7 cellular contexts compared by ENCODE assay signal in the genomic region with DNA sequence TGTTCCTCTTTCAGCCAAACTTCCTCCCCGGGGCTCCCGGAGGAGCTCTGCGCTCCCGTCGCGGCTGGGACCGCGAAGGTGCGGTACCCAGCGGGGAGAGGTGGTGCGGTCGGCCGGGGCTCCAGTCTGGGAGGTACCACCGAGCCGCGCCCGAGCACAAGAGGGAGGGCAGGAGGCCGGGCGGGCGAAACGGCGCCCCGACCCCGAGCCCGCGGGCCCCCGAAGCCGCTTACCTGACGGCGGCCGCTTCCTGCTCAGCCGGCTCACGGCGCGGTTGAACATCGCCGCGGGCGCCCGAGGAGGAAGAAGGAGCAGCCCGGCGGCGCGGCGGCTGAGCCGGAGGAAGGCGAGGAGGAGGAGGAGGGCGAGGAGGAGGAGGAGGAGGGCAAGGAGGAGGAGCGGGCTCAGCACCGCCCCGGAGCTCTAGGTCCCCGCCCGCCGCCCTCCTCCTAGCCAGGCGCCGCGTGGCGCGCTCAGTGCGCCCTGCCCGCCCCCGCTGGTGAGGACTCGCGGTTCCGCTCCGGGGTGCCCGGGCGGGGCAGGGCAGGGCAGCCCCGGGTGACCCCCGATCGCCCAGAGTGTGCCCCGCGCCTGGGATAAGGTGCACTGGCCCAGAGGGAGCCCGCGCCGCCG. TPM values are rescaled to one million over a fixed set of nuclear protein-coding genes. Genes with fewer than 3 reads are reported as not detected.
DNase-seq lines count a peak whose midpoint lies in the region; ATAC-seq and TF ChIP-seq lines count a peak whose summit lies in the region.

Gene RGS10, minus strand, starts transcription at position 363 of the 633 bp plus-strand sequence. Its CDS starts 81 bp downstream, at position 282.

- peak within 1 kb of the TSS; percentile 31 for H3K4me3 ChIP-seq in mucosa of descending colon

- H3K4me3 Mint-ChIP-seq in activated CD4-positive, alpha-beta memory T cell treated with anti-CD3 and anti-CD28 coated beads for 36 hours, result peak within 1 kb of the TSS; percentile 81

- no peaks in the 10 kb centered on the region for H3K27me3 Mint-ChIP-seq in activated CD4-positive, alpha-beta memory T cell treated with anti-CD3 and anti-CD28 coated beads for 36 hours

- H3K36me3 Mint-ChIP-seq in activated CD4-positive, alpha-beta memory T cell treated with anti-CD3 and anti-CD28 coated beads for 36 hours, result peaks cover 6% of the 10 kb centered on the region

- in situ Hi-C loops in endometrial microvascular endothelial cells (cut with HindIII; ENCODE audit: inconsistent ontology term, low pct_unique_long_range_greater_than_20kb, low sequenced_read_pairs), result no loop called here

- H3K4me1 Mint-ChIP-seq in activated CD4-positive, alpha-beta memory T cell treated with anti-CD3 and anti-CD28 coated beads for 36 hours (ENCODE audit: low read depth), result peaks cover 41% of the 10 kb centered on the region

- CTCF ChIA-PET in activated CD4-positive, alpha-beta memory T cell treated with anti-CD3 and anti-CD28 coated beads for 36 hours (lab: Charles Lee), result interaction anchor here (0.7 to 2.8 kb wide), 15 partner anchors 15 to 378 kb away, joined by 3 to 26 read pairs (median 5); partner anchors contain the start of gene GRK5

- DNase-seq in NCI-H510A (lab: John Stamatoyannopoulos, UW), result peak; percentile 69
- peak; percentile 89 for DNase-seq in activated CD4-positive, alpha-beta memory T cell treated with anti-CD3 and anti-CD28 coated beads for 36 hours
- peak; percentile 87 to 92 (median 91) for DNase-seq in mucosa of descending colon
- peak; percentile 59 to 66 for DNase-seq in stimulated activated CD8-positive, alpha-beta memory T cell treated with anti-CD3 and anti-CD28 coated beads, Interleukin-4, amount 100 ng/mL, for 1 hour (ENCODE audit: low read depth in 2 of 2, low spot score in 1 of 2)

- peaks cover 11% of the 10 kb centered on the region for H3K4me1 ChIP-seq in mucosa of descending colon (ENCODE audit: low read depth)

- peak within 1 kb of the TSS; percentile 87 for H3K27ac Mint-ChIP-seq in activated CD4-positive, alpha-beta memory T cell treated with anti-CD3 and anti-CD28 coated beads for 36 hours

- no peaks in the 10 kb centered on the region for H3K9me3 ChIP-seq in mucosa of descending colon

- POLR2A ChIA-PET in activated CD4-positive, alpha-beta memory T cell treated with anti-CD3 and anti-CD28 coated beads for 36 hours (lab: Charles Lee), result interaction anchor here (0.6 to 2.9 kb wide), 14 partner anchors 15 to 787 kb away, joined by 3 to 20 read pairs (median 4); partner anchors contain the start of genes BAG3, CACUL1, GRK5 and INPP5F

- intact Hi-C loops in activated CD4-positive, alpha-beta memory T cell treated with anti-CD3 and anti-CD28 coated beads for 36 hours (cut with micrococcal nuclease), result loop anchor here (1.0 to 5.0 kb wide), 7 partner anchors 34 to 790 kb away; partner anchors contain the start of genes CACUL1, INPP5F and PRDX3
- intact Hi-C loops in mucosa of descending colon (cut with DNase I, micrococcal nuclease), result no loop called here

- H3K9me3 Mint-ChIP-seq in activated CD4-positive, alpha-beta memory T cell treated with anti-CD3 and anti-CD28 coated beads for 36 hours, result no peaks in the 10 kb centered on the region

- ATAC-seq in GM18519 (IDR thresholded peaks at IDR 0.05; ENCODE audit: low FRiP score, unreplicated experiment), result peak; percentile 48
- peak; percentile 67 for ATAC-seq in HG02840 (IDR thresholded peaks at IDR 0.05; ENCODE audit: low FRiP score, unreplicated experiment)
- peak; percentile 92 for ATAC-seq in mucosa of descending colon

- no peaks in the 10 kb centered on the region for H3K36me3 ChIP-seq in mucosa of descending colon (ENCODE audit: low read depth)

- TF ChIP-seq CTCF in mucosa of descending colon (IDR thresholded peaks at IDR 0.05), result no peak

RNA-seq across cellular contexts. Expression of gene RGS10, which starts in this region (rescaled TPM):
- total RNA-seq in activated CD4-positive, alpha-beta memory T cell treated with anti-CD3 and anti-CD28 coated beads for 36 hours, result 100 to 1,000 TPM; 158 to 173 TPM
- 41.3 TPM for total RNA-seq in endometrial microvascular endothelial cells (ENCODE audit: inconsistent ontology term)
- total RNA-seq in mucosa of descending colon, result 10 to 100 TPM; 14.9 to 68.8 (median 19.2) TPM

Comparison
In these comparisons a context has a peak if more than half of its experiments do, and no peak if none do; other contexts are left out.
1. Peak in every context shown above with its lines: DNase-seq, ATAC-seq and H3K4me3 ChIP-seq.